In genomic region chr16:1691276-1691675, GRCh38 we compare ENCODE assay signal across 11 cellular contexts. TPM values are rescaled to one million over a fixed set of nuclear protein-coding genes. Genes with fewer than 3 reads are reported as not detected.
DNase-seq lines count a peak whose midpoint lies in the region; ATAC-seq and TF ChIP-seq lines count a peak whose summit lies in the region.
"Had no signal": no experiment of that assay in that cellular context is flagged by ENCODE, and none has a peak within 500 bp of the region (broad histone marks: within the 10 kb centered on the region; RNA-seq: fewer than 3 reads in every experiment).

No MANE protein-coding gene starts in this region.

- peak overlapping the region; percentile 16 for H3K4me2 ChIP-seq in osteoblast (ENCODE audit: insufficient read depth, low read length)

- TF ChIP-seq CTCF in Panc1 (IDR thresholded peaks at IDR 0.05) = no peak; the same call in 1 of the 2 replicates
- TF ChIP-seq CTCF in endodermal cell (conservative IDR thresholded peaks at IDR 0.05) = peak; percentile 21
- TF ChIP-seq CTCF in osteoblast (IDR thresholded peaks at IDR 0.05; ENCODE audit: extremely low read depth, low read depth, low read length) = peak; percentile 44

- H3K36me3 ChIP-seq in Panc1 (ENCODE audit: control insufficient read depth, insufficient read depth, low read length) = peaks cover 13% of the 10 kb centered on the region
- H3K36me3 ChIP-seq in endodermal cell (ENCODE audit: control insufficient read depth, insufficient read depth, low read length) = peaks cover 95% of the 10 kb centered on the region
- H3K36me3 ChIP-seq in osteoblast (ENCODE audit: insufficient read depth, low read length) = peaks cover 51% of the 10 kb centered on the region

- H3K27ac Mint-ChIP-seq in endodermal cell (no peak overlapping the region), immature natural killer cell (no peak overlapping the region)
- no peak overlapping the region for H3K27ac Mint-ChIP-seq in stimulated activated memory B cell treated with anti-CD40 and anti-IgM and Interleukin-4, amounts not matched to agents 10 μg/mL and 1 μg/mL and 100 μg/mL, for 72 hours
- H3K27ac Mint-ChIP-seq: dendritic cell treated with granulocyte-macrophage colony-stimulating factor and Interleukin-4, amounts not matched to agents 40 ng/mL and 50 ng/mL, for 4 days had no signal

- POLR2A ChIA-PET in Panc1 (lab: Charles Lee) = no interaction called here

- H3K9ac ChIP-seq in endodermal cell (ENCODE audit: extremely low read depth, low read length, poor library complexity, severe bottlenecking) = no peak overlapping the region

- peak; percentile 67 for DNase-seq in EL
- no peak for DNase-seq in Panc1 (ENCODE audit: low read depth, low spot score)
- no peak for DNase-seq in endodermal cell
- no peak for DNase-seq in osteoblast (ENCODE audit: insufficient read length, low spot score, missing footprints)
- DNase-seq in activated effector memory CD4-positive, alpha-beta T cell treated with Interleukin-2 at 50 U/mL for 16 hours = no peak
- no peak for DNase-seq in immature natural killer cell
- no peak for DNase-seq in activated CD4-positive, alpha-beta T cell treated with anti-CD3 and anti-CD28 coated beads, Interleukin-2, amount 50 U/mL, for 4 hours
- DNase-seq: DMS153, small intestine had no signal

- BruUV-seq in Panc1 (replicated peaks; lab: Mats Ljungman, UMichigan) = no TSS peak

- H3K27ac ChIP-seq in Panc1 (ENCODE audit: low read length) = peak overlapping the region; percentile 94
- no peak overlapping the region for H3K27ac ChIP-seq in endodermal cell (ENCODE audit: low read depth, low read length)
- peak overlapping the region; percentile 77 for H3K27ac ChIP-seq in osteoblast (ENCODE audit: low read depth, low read length)

- H3K4me3 ChIP-seq in Panc1 (ENCODE audit: low read depth in 2 of 2, low read length in 2 of 2) = no peak overlapping the region
- no peak overlapping the region for H3K4me3 ChIP-seq in endodermal cell (ENCODE audit: low read length)
- no peak overlapping the region for H3K4me3 ChIP-seq in osteoblast (ENCODE audit: insufficient read depth, low read length)

- peaks cover 3% of the 10 kb centered on the region for H4K20me1 ChIP-seq in osteoblast (ENCODE audit: insufficient read depth, low read length)

- ATAC-seq in Panc1 = peak; percentile 36
- no peak for ATAC-seq in stimulated activated memory B cell treated with anti-CD40 and anti-IgM and Interleukin-4, amounts not matched to agents 10 μg/mL and 1 μg/mL and 100 μg/mL, for 72 hours

- H3K36me3 Mint-ChIP-seq in endodermal cell (ENCODE audit: low read depth) (peaks cover 94% of the 10 kb centered on the region), immature natural killer cell (peaks cover 15 to 31% (median 17%) of the 10 kb centered on the region in 3 donors)
- H3K36me3 Mint-ChIP-seq in stimulated activated memory B cell treated with anti-CD40 and anti-IgM and Interleukin-4, amounts not matched to agents 10 μg/mL and 1 μg/mL and 100 μg/mL, for 72 hours = peaks cover 53% of the 10 kb centered on the region

- in situ Hi-C loops in Panc1 (cut with HindIII; ENCODE audit: low pct_unique_long_range_greater_than_20kb, low sequenced_read_pairs) = no loop called here

- no peak overlapping the region for H3K4me3 Mint-ChIP-seq in endodermal cell
- H3K4me3 Mint-ChIP-seq in immature natural killer cell = no peak overlapping the region
- H3K4me3 Mint-ChIP-seq in stimulated activated memory B cell treated with anti-CD40 and anti-IgM and Interleukin-4, amounts not matched to agents 10 μg/mL and 1 μg/mL and 100 μg/mL, for 72 hours = no peak overlapping the region
- H3K4me3 Mint-ChIP-seq: dendritic cell treated with granulocyte-macrophage colony-stimulating factor and Interleukin-4, amounts not matched to agents 40 ng/mL and 50 ng/mL, for 4 days had no signal

- H3K9me3 ChIP-seq in Panc1 (ENCODE audit: control insufficient read depth, insufficient read depth, low read depth, low read length) = no peaks in the 10 kb centered on the region
- no peaks in the 10 kb centered on the region for H3K9me3 ChIP-seq in endodermal cell (ENCODE audit: control insufficient read depth, low read length)
- H3K9me3 ChIP-seq in osteoblast (ENCODE audit: low read depth, low read length) = no peaks in the 10 kb centered on the region

- H3K4me1 ChIP-seq in Panc1 (ENCODE audit: control insufficient read depth, insufficient read depth, low read length) = peaks cover 60% of the 10 kb centered on the region
- H3K4me1 ChIP-seq in endodermal cell (ENCODE audit: control insufficient read depth, insufficient read depth, low read length) = peaks cover 11% of the 10 kb centered on the region
- H3K4me1 ChIP-seq in osteoblast (ENCODE audit: insufficient read depth, low read length) = peaks cover 28% of the 10 kb centered on the region

- no peaks in the 10 kb centered on the region for H3K27me3 Mint-ChIP-seq in endodermal cell (ENCODE audit: insufficient read depth)
- H3K27me3 Mint-ChIP-seq in immature natural killer cell (ENCODE audit: low read depth in 3 of 3) = peaks cover 0 to 2% (median 0%) of the 10 kb centered on the region in 3 donors
- no peaks in the 10 kb centered on the region for H3K27me3 Mint-ChIP-seq in stimulated activated memory B cell treated with anti-CD40 and anti-IgM and Interleukin-4, amounts not matched to agents 10 μg/mL and 1 μg/mL and 100 μg/mL, for 72 hours
- H3K27me3 Mint-ChIP-seq: dendritic cell treated with granulocyte-macrophage colony-stimulating factor and Interleukin-4, amounts not matched to agents 40 ng/mL and 50 ng/mL, for 4 days had no signal

- CTCF ChIA-PET in Panc1 (lab: Charles Lee) = no interaction called here

- peaks cover 63% of the 10 kb centered on the region for H3K79me2 ChIP-seq in osteoblast (ENCODE audit: insufficient read depth, low read length)

- no peaks in the 10 kb centered on the region for H3K9me3 Mint-ChIP-seq in endodermal cell
- no peaks in the 10 kb centered on the region for H3K9me3 Mint-ChIP-seq in immature natural killer cell
- no peaks in the 10 kb centered on the region for H3K9me3 Mint-ChIP-seq in stimulated activated memory B cell treated with anti-CD40 and anti-IgM and Interleukin-4, amounts not matched to agents 10 μg/mL and 1 μg/mL and 100 μg/mL, for 72 hours
- H3K9me3 Mint-ChIP-seq: dendritic cell treated with granulocyte-macrophage colony-stimulating factor and Interleukin-4, amounts not matched to agents 40 ng/mL and 50 ng/mL, for 4 days had no signal

- H3K27me3 ChIP-seq in Panc1 (ENCODE audit: control insufficient read depth, insufficient read depth, low read length) (no peaks in the 10 kb centered on the region), endodermal cell (ENCODE audit: control insufficient read depth, insufficient read depth, low read length, poor library complexity, severe bottlenecking) (no peaks in the 10 kb centered on the region), osteoblast (ENCODE audit: insufficient read depth, low read length) (no peaks in the 10 kb centered on the region)

- H3K4me1 Mint-ChIP-seq in endodermal cell (peaks cover 21% of the 10 kb centered on the region), immature natural killer cell (no peaks in the 10 kb centered on the region)
- H3K4me1 Mint-ChIP-seq in stimulated activated memory B cell treated with anti-CD40 and anti-IgM and Interleukin-4, amounts not matched to agents 10 μg/mL and 1 μg/mL and 100 μg/mL, for 72 hours = peaks cover 5% of the 10 kb centered on the region

- no peak overlapping the region for H2AFZ ChIP-seq in osteoblast (ENCODE audit: low read length)

- intact Hi-C loops in Panc1 (cut with micrococcal nuclease; ENCODE audit: unreplicated experiment) = no loop called here

RNA-seq across cellular contexts. Expression of gene JPT2, which starts 13.2 kb away (rescaled TPM):
- 200 TPM for total RNA-seq in Panc1 (2021; ENCODE audit: unreplicated experiment)
- 144 TPM for polyA plus RNA-seq in Panc1 (2012; ENCODE audit: insufficient read length)
- total RNA-seq in endodermal cell = 100 to 1,000 TPM; 161 to 168 TPM
- polyA plus RNA-seq in endodermal cell (2013, experiment 1 of 2) = 154 TPM
- 159 TPM for polyA plus RNA-seq in endodermal cell (2013, experiment 2 of 2)
- 22.8 and 26.2 TPM in 2 replicates for total RNA-seq in osteoblast
- polyA plus RNA-seq in immature natural killer cell = 10 to 100 TPM in 1 of 3 donors, 1 to 10 TPM in 2; 7.9 to 14.0 (median 8.3) TPM

RNA-seq across cellular contexts. Expression of gene MAPK8IP3, which starts 14.7 kb away (rescaled TPM):
- total RNA-seq in Panc1 (2021; ENCODE audit: unreplicated experiment) = 108 TPM
- polyA plus RNA-seq in Panc1 (2012; ENCODE audit: insufficient read length) = 113 TPM
- total RNA-seq in endodermal cell = 10 to 100 TPM; 76.0 to 84.0 TPM
- 72.9 TPM for polyA plus RNA-seq in endodermal cell (2013, experiment 1 of 2)
- polyA plus RNA-seq in endodermal cell (2013, experiment 2 of 2) = 64.3 TPM
- 64.1 and 71.0 TPM in 2 replicates for total RNA-seq in osteoblast
- polyA plus RNA-seq in immature natural killer cell = 1 to 10 TPM in 1 of 3 donors, under 1 TPM in 2; 0.55 to 3.8 (median 0.57) TPM
